Comparison of ENCODE assay signal across 1 cellular context in the genomic region with DNA sequence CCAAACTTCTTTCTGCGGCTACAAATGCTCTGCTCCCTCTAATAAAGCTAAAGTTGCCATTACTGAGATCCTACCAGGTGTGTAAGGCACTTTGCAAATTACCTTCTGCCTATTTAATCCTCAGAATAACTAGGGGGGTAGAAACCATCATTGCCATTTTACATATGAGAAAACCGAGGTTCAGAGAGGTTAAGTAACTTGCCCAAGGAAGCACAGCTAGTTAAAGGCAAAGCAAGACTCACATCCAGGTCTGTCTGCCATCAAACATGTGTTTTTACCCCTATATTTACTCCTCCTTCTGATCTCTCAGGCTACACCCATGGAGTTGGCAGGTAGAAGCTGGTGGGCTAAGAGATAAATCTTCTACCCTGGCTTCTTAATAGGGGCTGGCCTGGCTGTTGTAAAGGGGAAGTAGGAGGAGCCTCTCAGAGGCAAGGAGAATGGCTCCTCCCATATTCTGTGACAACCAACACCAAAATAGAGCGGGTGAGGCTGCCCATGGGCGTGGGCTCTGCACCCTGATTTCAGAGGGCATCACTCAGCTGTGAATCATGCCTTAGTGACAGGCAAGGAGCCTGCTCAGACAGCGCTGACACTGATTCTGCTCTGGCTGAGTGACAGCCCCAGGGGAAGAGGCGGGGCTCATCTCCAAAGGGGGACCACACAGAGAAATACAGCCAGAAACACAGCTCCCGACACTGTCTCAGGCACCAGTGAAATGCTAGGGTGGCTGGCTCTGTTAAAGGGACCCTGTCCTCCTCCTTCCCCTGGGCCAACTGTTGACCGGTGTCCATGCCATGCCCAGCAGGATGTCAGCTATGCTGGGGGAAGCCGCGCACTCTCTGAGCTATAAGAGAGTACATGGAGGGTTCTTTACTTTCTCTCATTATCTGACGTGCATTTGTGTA.
TF ChIP-seq lines count a peak whose summit lies in the region.

No MANE protein-coding gene starts in this region.

TF ChIP-seq in GM23338, 12 proteins besides CTCF, POLR2A, EP300 and RAD21 (continued from another document):
- TF ChIP-seq ZNF462 (CRISPR knock-in tag; IDR thresholded peaks at IDR 0.05), result no peak
- TF ChIP-seq CREB1 (CRISPR knock-in tag; IDR thresholded peaks at IDR 0.05; ENCODE audit: low read depth), result no peak
- TF ChIP-seq EZH2 (IDR thresholded peaks at IDR 0.05; ENCODE audit: low read depth, unreplicated experiment), result no peak
- TF ChIP-seq ZNF331 (CRISPR knock-in tag; IDR thresholded peaks at IDR 0.05; ENCODE audit: low read depth), result no peak
- no peak for TF ChIP-seq JUNB (IDR thresholded peaks at IDR 0.05; ENCODE audit: unreplicated experiment)
- TF ChIP-seq STAT1 (IDR thresholded peaks at IDR 0.05; ENCODE audit: unreplicated experiment), result no peak
- no peak for TF ChIP-seq REST (IDR thresholded peaks at IDR 0.05; ENCODE audit: unreplicated experiment)
TF ChIP-seq in GM23338: peak in this region for 0.
